Comparison of ENCODE assay signal across 1 cellular context in the genomic region with DNA sequence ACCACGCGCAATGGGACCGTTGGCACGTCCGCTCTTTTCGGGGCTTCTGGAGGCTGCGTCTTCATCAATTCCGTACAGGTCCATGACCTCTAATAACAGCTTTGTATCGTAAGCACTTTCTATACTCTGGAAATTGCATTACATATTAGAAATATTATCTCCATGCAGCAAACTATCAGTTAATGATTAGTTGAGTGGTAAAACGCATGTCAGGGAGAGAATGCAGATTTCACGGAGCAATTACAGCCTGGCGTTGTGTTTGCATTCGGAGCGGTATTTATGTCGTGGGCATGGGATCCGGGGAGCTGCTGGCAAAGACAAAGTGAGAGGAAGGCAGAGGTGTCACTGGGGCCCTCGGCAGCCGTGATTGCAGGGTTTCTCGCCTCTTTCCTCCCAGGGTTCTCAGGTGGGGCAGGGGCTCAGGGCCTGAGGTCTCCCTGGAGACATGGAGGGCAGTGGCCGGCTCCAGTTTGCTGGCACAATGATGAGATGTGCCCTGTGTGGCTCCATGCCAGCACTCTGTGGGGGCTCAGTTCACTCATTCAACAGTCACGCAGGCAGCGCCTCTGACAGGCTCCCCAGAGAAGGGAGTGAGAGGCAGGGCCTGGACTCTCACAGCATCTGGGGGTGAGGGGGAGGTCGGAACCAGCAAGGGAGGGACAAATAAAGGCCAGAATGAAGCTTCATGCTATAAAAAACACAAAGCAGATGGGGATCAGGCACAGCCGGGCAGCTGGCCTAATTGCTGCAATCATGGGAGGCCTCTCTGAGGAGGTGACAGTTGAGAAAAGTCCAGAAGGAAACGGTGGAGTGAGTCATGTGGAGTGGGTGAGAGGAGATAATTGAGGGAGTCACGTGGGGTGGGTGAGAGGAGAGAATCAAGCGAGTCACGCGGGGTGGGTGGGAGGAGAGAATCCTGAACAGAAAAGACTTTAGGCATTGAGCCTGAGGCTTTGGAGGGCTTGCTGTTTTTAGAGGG.
TF ChIP-seq lines count a peak whose summit lies in the region.

No MANE protein-coding gene starts in this region.

TF ChIP-seq in H1, 55 proteins besides CTCF, POLR2A, EP300 and RAD21 (continued from another document):
- TF ChIP-seq ASH2L (IDR thresholded peaks at IDR 0.05; ENCODE audit: low read length) = no peak
- TF ChIP-seq BCL11A (IDR thresholded peaks at IDR 0.05; ENCODE audit: low read depth in 2 of 2, low read length in 2 of 2) = no peak
- no peak for TF ChIP-seq EZH2 (IDR thresholded peaks at IDR 0.05; ENCODE audit: low read depth, low read length, severe bottlenecking)
- TF ChIP-seq TAF7 (optimal IDR thresholded peaks at IDR 0.05; ENCODE audit: borderline replicate concordance, low read depth, low read length) = no peak
- TF ChIP-seq MAFK (IDR thresholded peaks at IDR 0.05; ENCODE audit: low read depth, low read length) = no peak
- TF ChIP-seq POU5F1 (IDR thresholded peaks at IDR 0.05; ENCODE audit: low read depth, low read length) = no peak
- no peak for TF ChIP-seq SP4 (IDR thresholded peaks at IDR 0.05; ENCODE audit: low read length)
- no peak for TF ChIP-seq RNF2 (IDR thresholded peaks at IDR 0.05; ENCODE audit: borderline replicate concordance, low read depth, low read length, missing control alignments, poor library complexity, severe bottlenecking)
- no peak for TF ChIP-seq TAF1 (IDR thresholded peaks at IDR 0.05; ENCODE audit: low read depth, low read length)
- no peak for TF ChIP-seq SRF (IDR thresholded peaks at IDR 0.05; ENCODE audit: low read depth, low read length)
- no peak for TF ChIP-seq JUND (IDR thresholded peaks at IDR 0.05; ENCODE audit: low read length)
- TF ChIP-seq KDM4A (IDR thresholded peaks at IDR 0.05; ENCODE audit: low read depth, low read length, severe bottlenecking) = no peak
- no peak for TF ChIP-seq RBBP5 (IDR thresholded peaks at IDR 0.05; ENCODE audit: borderline replicate concordance, low read depth, low read length)
- TF ChIP-seq HDAC6 (IDR thresholded peaks at IDR 0.05; ENCODE audit: low read depth, low read length) = no peak
